In the genomic region with DNA sequence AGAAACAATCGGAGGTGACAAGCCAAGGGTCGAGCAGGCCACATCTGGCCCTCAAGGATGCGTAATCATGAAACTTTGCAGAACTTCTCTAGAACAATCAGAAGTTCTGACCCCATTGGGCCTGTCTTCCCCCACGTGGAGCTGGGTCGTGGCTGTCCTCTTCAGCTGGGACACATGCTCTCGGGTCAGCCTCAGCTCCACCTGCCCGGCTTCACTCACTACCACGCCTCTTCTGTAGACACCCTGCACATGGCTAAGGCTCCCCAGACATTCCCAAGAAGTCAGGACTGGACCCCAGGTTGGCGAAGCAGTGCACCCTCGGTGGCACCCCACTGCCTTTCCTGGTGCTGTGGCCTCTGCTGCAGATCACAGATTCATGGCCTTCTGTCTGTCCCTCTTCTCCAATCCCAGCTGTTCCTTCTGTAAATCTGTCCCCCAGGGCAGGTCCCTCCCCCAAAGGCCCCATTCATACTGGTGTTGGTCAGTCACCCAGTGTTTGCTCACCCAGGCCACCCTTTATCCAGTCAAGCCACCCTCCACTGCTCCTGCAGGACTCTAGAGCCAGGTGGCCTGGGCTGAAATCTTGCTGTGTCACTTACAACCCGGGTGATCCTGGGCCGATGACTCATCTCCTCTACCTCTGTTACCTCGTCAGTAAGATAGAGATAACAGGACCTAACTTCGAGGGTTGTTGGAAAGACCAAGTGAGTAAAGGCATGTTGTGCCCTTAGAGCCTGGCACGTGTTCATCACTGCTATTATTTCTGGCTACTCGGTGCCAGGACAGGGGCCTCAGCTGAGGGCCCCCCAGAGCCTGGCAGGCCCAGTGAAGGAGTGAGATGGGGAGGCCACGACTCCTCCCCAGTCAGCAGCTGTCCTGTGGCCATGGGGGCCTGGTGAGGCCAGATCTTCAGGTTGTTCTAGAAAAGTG, we compare ENCODE assay signal across 1 cellular context.
TF ChIP-seq lines count a peak whose summit lies in the region.

No MANE protein-coding gene starts in this region.

TF ChIP-seq in WTC11, 78 proteins besides CTCF, POLR2A, EP300 and RAD21 (continued from another document):
- no peak for TF ChIP-seq GTF2I (CRISPR knock-in tag; conservative IDR thresholded peaks at IDR 0.05)
- TF ChIP-seq, protein P1, sequence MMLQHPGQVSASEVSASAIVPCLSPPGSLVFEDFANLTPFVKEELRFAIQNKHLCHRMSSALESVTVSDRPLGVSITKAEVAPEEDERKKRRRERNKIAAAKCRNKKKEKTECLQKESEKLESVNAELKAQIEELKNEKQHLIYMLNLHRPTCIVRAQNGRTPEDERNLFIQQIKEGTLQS (CRISPR knock-in tag; conservative IDR thresholded peaks at IDR 0.05): no peak
- no peak for TF ChIP-seq ESRRA (CRISPR knock-in tag; IDR thresholded peaks at IDR 0.05; ENCODE audit: borderline replicate concordance)
- no peak for TF ChIP-seq ZNF396 (CRISPR knock-in tag; IDR thresholded peaks at IDR 0.05; ENCODE audit: borderline replicate concordance)
- TF ChIP-seq, protein P2, sequence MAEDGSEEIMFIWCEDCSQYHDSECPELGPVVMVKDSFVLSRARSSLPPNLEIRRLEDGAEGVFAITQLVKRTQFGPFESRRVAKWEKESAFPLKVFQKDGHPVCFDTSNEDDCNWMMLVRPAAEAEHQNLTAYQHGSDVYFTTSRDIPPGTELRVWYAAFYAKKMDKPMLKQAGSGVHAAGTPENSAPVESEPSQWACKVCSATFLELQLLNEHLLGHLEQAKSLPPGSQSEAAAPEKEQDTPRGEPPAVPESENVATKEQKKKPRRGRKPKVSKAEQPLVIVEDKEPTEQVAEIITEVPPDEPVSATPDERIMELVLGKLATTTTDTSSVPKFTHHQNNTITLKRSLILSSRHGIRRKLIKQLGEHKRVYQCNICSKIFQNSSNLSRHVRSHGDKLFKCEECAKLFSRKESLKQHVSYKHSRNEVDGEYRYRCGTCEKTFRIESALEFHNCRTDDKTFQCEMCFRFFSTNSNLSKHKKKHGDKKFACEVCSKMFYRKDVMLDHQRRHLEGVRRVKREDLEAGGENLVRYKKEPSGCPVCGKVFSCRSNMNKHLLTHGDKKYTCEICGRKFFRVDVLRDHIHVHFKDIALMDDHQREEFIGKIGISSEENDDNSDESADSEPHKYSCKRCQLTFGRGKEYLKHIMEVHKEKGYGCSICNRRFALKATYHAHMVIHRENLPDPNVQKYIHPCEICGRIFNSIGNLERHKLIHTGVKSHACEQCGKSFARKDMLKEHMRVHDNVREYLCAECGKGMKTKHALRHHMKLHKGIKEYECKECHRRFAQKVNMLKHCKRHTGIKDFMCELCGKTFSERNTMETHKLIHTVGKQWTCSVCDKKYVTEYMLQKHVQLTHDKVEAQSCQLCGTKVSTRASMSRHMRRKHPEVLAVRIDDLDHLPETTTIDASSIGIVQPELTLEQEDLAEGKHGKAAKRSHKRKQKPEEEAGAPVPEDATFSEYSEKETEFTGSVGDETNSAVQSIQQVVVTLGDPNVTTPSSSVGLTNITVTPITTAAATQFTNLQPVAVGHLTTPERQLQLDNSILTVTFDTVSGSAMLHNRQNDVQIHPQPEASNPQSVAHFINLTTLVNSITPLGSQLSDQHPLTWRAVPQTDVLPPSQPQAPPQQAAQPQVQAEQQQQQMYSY (CRISPR knock-in tag; IDR thresholded peaks at IDR 0.05): no peak
- TF ChIP-seq, protein P3, sequence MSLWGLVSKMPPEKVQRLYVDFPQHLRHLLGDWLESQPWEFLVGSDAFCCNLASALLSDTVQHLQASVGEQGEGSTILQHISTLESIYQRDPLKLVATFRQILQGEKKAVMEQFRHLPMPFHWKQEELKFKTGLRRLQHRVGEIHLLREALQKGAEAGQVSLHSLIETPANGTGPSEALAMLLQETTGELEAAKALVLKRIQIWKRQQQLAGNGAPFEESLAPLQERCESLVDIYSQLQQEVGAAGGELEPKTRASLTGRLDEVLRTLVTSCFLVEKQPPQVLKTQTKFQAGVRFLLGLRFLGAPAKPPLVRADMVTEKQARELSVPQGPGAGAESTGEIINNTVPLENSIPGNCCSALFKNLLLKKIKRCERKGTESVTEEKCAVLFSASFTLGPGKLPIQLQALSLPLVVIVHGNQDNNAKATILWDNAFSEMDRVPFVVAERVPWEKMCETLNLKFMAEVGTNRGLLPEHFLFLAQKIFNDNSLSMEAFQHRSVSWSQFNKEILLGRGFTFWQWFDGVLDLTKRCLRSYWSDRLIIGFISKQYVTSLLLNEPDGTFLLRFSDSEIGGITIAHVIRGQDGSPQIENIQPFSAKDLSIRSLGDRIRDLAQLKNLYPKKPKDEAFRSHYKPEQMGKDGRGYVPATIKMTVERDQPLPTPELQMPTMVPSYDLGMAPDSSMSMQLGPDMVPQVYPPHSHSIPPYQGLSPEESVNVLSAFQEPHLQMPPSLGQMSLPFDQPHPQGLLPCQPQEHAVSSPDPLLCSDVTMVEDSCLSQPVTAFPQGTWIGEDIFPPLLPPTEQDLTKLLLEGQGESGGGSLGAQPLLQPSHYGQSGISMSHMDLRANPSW (CRISPR knock-in tag; conservative IDR thresholded peaks at IDR 0.05; ENCODE audit: low read depth): no peak
- TF ChIP-seq NR2C2 (CRISPR knock-in tag; IDR thresholded peaks at IDR 0.05): no peak
TF ChIP-seq in WTC11: peak in this region for 0.
